9 cellular contexts compared by ENCODE assay signal in genomic region chr18:79796531-79797390, GRCh38. TPM values are rescaled to one million over a fixed set of nuclear protein-coding genes. Genes with fewer than 3 reads are reported as not detected.
DNase-seq lines count a peak whose midpoint lies in the region; ATAC-seq and TF ChIP-seq lines count a peak whose summit lies in the region.
"Had no signal": no experiment of that assay in that cellular context is flagged by ENCODE, and none has a peak within 500 bp of the region (broad histone marks: within the 10 kb centered on the region; RNA-seq: fewer than 3 reads in every experiment).

No MANE protein-coding gene starts in this region.

- H3K9me3 ChIP-seq in endodermal cell (ENCODE audit: control insufficient read depth, low read length) = no peaks in the 10 kb centered on the region

- intact Hi-C loops in activated CD4-positive, alpha-beta T cell treated with anti-CD3 and anti-CD28 coated beads for 36 hours (cut with DNase I, micrococcal nuclease) = loop anchor here (5.0 to 10.0 kb wide), 3 partner anchors 166 to 361 kb away; partner anchors contain the start of gene HSBP1L1 (in 1 of the 2)

- TF ChIP-seq CTCF in endodermal cell (conservative IDR thresholded peaks at IDR 0.05) = no peak
- TF ChIP-seq CTCF in progenitor cell of endocrine pancreas (IDR thresholded peaks at IDR 0.05; ENCODE audit: unreplicated experiment) = no peak

- no peak overlapping the region for H3K4me3 ChIP-seq in endodermal cell (ENCODE audit: low read length)

- H3K4me1 Mint-ChIP-seq in activated CD4-positive, alpha-beta T cell treated with anti-CD3 and anti-CD28 coated beads for 36 hours = peaks cover 11% of the 10 kb centered on the region
- H3K4me1 Mint-ChIP-seq in endodermal cell (peaks cover 7% of the 10 kb centered on the region), progenitor cell of endocrine pancreas (ENCODE audit: low read depth) (peaks cover 16% of the 10 kb centered on the region)

- WGBS in endodermal cell (ENCODE audit: insufficient coverage in 1 of 2, insufficient read length in 1 of 2), 2 experiments = 64 to 78% methylated on average over 10 to 21 of the region's 21 CpGs

- H3K36me3 ChIP-seq in endodermal cell (ENCODE audit: control insufficient read depth, insufficient read depth, low read length) = no peaks in the 10 kb centered on the region

- POLR2A ChIA-PET in activated CD4-positive, alpha-beta T cell treated with anti-CD3 and anti-CD28 coated beads for 36 hours (lab: Charles Lee) = no interaction called here

- H3K27ac ChIP-seq in endodermal cell (ENCODE audit: low read depth, low read length) = no peak overlapping the region

- no peak overlapping the region for H3K27ac Mint-ChIP-seq in activated CD4-positive, alpha-beta T cell treated with anti-CD3 and anti-CD28 coated beads for 36 hours
- no peak overlapping the region for H3K27ac Mint-ChIP-seq in endodermal cell
- no peak overlapping the region for H3K27ac Mint-ChIP-seq in progenitor cell of endocrine pancreas

- H3K4me3 Mint-ChIP-seq in activated CD4-positive, alpha-beta T cell treated with anti-CD3 and anti-CD28 coated beads for 36 hours = peak overlapping the region; percentile 56
- H3K4me3 Mint-ChIP-seq in endodermal cell = peak overlapping the region; percentile 40
- peak overlapping the region; percentile 67 for H3K4me3 Mint-ChIP-seq in progenitor cell of endocrine pancreas (ENCODE audit: low read depth)

- DNase-seq in activated CD4-positive, alpha-beta T cell treated with anti-CD3 and anti-CD28 coated beads for 36 hours = no peak
- no peak for DNase-seq in activated CD4-positive, alpha-beta T cell treated with anti-CD3 and anti-CD28 coated beads, Interleukin-2, amount 50 U/mL, for 1 hour
- peak; percentile 5 for DNase-seq in M059J (ENCODE audit: low read depth)
- DNase-seq in endodermal cell = no peak
- no peak for DNase-seq in progenitor cell of endocrine pancreas (ENCODE audit: low spot score, unreplicated experiment)
- DNase-seq in NCI-H1092 (lab: John Stamatoyannopoulos, UW) = no peak
- DNase-seq in NCI-H2029 treated with DMSO at 0.1 percent for 48 hours (lab: John Stamatoyannopoulos, UW) = no peak

- no peaks in the 10 kb centered on the region for H3K36me3 Mint-ChIP-seq in activated CD4-positive, alpha-beta T cell treated with anti-CD3 and anti-CD28 coated beads for 36 hours (ENCODE audit: low read depth)
- no peaks in the 10 kb centered on the region for H3K36me3 Mint-ChIP-seq in endodermal cell (ENCODE audit: low read depth)
- no peaks in the 10 kb centered on the region for H3K36me3 Mint-ChIP-seq in progenitor cell of endocrine pancreas (ENCODE audit: insufficient read depth)

- peaks cover 71% of the 10 kb centered on the region for H3K27me3 ChIP-seq in endodermal cell (ENCODE audit: control insufficient read depth, insufficient read depth, low read length, poor library complexity, severe bottlenecking)

- H3K27me3 Mint-ChIP-seq in activated CD4-positive, alpha-beta T cell treated with anti-CD3 and anti-CD28 coated beads for 36 hours = peaks cover 41% of the 10 kb centered on the region
- H3K27me3 Mint-ChIP-seq in endodermal cell (ENCODE audit: insufficient read depth) = peaks cover 62% of the 10 kb centered on the region
- H3K27me3 Mint-ChIP-seq in progenitor cell of endocrine pancreas = peaks cover 87% of the 10 kb centered on the region

- no peak for ATAC-seq in activated CD4-positive, alpha-beta T cell treated with anti-CD3 and anti-CD28 coated beads for 36 hours
- ATAC-seq in GM21619 (IDR thresholded peaks at IDR 0.05; ENCODE audit: unreplicated experiment) = no peak

- no peaks in the 10 kb centered on the region for H3K4me1 ChIP-seq in endodermal cell (ENCODE audit: control insufficient read depth, insufficient read depth, low read length)

- CTCF ChIA-PET in activated CD4-positive, alpha-beta T cell treated with anti-CD3 and anti-CD28 coated beads for 36 hours (lab: Charles Lee) = interaction anchor here (0.6 kb wide), 1 partner anchor 192 kb away, joined by 3 read pairs; no protein-coding TSS in a partner anchor

- H3K9ac ChIP-seq in endodermal cell (ENCODE audit: extremely low read depth, low read length, poor library complexity, severe bottlenecking) = no peak overlapping the region

- no peaks in the 10 kb centered on the region for H3K9me3 Mint-ChIP-seq in activated CD4-positive, alpha-beta T cell treated with anti-CD3 and anti-CD28 coated beads for 36 hours (ENCODE audit: low read depth)
- H3K9me3 Mint-ChIP-seq in endodermal cell (no peaks in the 10 kb centered on the region), progenitor cell of endocrine pancreas (ENCODE audit: low read depth) (no peaks in the 10 kb centered on the region)

RNA-seq across cellular contexts. Expression of gene KCNG2, which starts 1.0 kb away (rescaled TPM):
- not detected for total RNA-seq in activated CD4-positive, alpha-beta T cell treated with anti-CD3 and anti-CD28 coated beads for 36 hours
- not detected in 2 replicates for total RNA-seq in M059J (2014; rRNA removed; shearing (Covaris generic))
- not detected for total RNA-seq in endodermal cell
- polyA plus RNA-seq in endodermal cell (2013, experiment 1 of 2) = 0.32 TPM
- polyA plus RNA-seq in endodermal cell (2013, experiment 2 of 2) = not detected
- not detected in 2 replicates for total RNA-seq in progenitor cell of endocrine pancreas
- polyA plus RNA-seq: keratinocyte had no signal
